9 cellular contexts compared by ENCODE assay signal in the genomic region with DNA sequence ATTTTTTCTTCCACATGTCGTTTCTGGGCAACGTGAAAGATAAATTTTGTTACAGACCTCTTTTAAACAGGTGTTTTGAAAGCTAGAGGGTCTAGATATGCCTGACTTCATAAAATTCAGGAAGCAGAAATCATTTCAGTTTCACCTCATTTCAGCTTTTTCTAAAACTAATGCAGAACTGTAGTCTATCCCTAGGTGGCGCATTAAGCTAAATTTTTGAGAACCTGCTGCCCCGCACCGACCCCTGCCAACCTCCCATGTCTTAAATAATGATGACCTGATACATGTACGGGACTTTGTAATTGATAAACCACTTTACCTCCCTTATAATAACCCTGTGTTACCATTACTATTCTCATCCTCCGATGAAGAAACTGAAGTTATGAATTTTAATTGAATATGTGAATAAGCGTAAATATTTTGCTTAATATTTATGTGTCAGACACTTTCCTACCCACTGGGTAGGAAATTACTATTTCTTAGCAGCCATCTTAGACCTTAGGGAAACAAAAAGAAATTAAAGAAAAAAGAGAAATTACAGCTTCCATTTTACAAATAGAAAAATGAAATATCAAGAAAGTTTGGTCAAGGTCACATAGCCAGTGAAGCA.
DNase-seq lines count a peak whose midpoint lies in the region; ATAC-seq lines count a peak whose summit lies in the region.
"Had no signal": no experiment of that assay in that cellular context is flagged by ENCODE, and none has a peak within 500 bp of the region (broad histone marks: within the 10 kb centered on the region; RNA-seq: fewer than 3 reads in every experiment).

No MANE protein-coding gene starts in this region.

- ATAC-seq in GM21381 (IDR thresholded peaks at IDR 0.05; ENCODE audit: unreplicated experiment): no peak

- peak overlapping the region; percentile 7 to 84 (median 40) for H3K27ac Mint-ChIP-seq in IgD-negative memory B cell
- H3K27ac Mint-ChIP-seq: activated naive CD4-positive, alpha-beta T cell treated with anti-CD3 and anti-CD28 coated beads, Interleukin-2, amount 50 U/mL, for 24 hours had no signal

- DNase-seq in NCI-H510A treated with DMSO at 0.1 percent for 48 hours (lab: John Stamatoyannopoulos, UW) (peak; percentile 68), NCI-H510A (lab: John Stamatoyannopoulos, UW) (no peak), RKO (ENCODE audit: low spot score) (peak; percentile 57), dermis blood vessel endothelial cell (peak; percentile 71), midbrain (lab: John Stamatoyannopoulos, UW) (peak; percentile 9), cortex of kidney (lab: John Stamatoyannopoulos, UW) (no peak)

- peak overlapping the region in 1 of 4 donors; percentile 70 for H3K4me3 Mint-ChIP-seq in IgD-negative memory B cell
- H3K4me3 Mint-ChIP-seq: activated naive CD4-positive, alpha-beta T cell treated with anti-CD3 and anti-CD28 coated beads, Interleukin-2, amount 50 U/mL, for 24 hours had no signal

- no peaks in the 10 kb centered on the region for H3K27me3 Mint-ChIP-seq in IgD-negative memory B cell
- H3K27me3 Mint-ChIP-seq: activated naive CD4-positive, alpha-beta T cell treated with anti-CD3 and anti-CD28 coated beads, Interleukin-2, amount 50 U/mL, for 24 hours had no signal

- peaks cover 3% of the 10 kb centered on the region for H3K36me3 Mint-ChIP-seq in IgD-negative memory B cell
- H3K36me3 Mint-ChIP-seq: activated naive CD4-positive, alpha-beta T cell treated with anti-CD3 and anti-CD28 coated beads, Interleukin-2, amount 50 U/mL, for 24 hours had no signal

- peaks cover 28 to 38% (median 31%) of the 10 kb centered on the region in 3 donors for H3K4me1 Mint-ChIP-seq in IgD-negative memory B cell

- H3K9me3 Mint-ChIP-seq in IgD-negative memory B cell: no peaks in the 10 kb centered on the region
- H3K9me3 Mint-ChIP-seq: activated naive CD4-positive, alpha-beta T cell treated with anti-CD3 and anti-CD28 coated beads, Interleukin-2, amount 50 U/mL, for 24 hours had no signal

Comparison
In these comparisons a context has a peak if more than half of its experiments do, and no peak if none do; other contexts are left out.
1. DNase-seq: peak in NCI-H510A treated with DMSO at 0.1 percent for 48 hours (single experiment), RKO (single experiment), dermis blood vessel endothelial cell (single experiment) and midbrain (single experiment); none in NCI-H510A (single experiment) and cortex of kidney (single experiment).